Comparison of ENCODE assay signal across 23 cellular contexts in genomic region chr11:132997396-132997795, GRCh38.
"Had no signal": no experiment of that assay in that cellular context is flagged by ENCODE, and none has a peak within 500 bp of the region (broad histone marks: within the 10 kb centered on the region; RNA-seq: fewer than 3 reads in every experiment).

No MANE protein-coding gene starts in this region.

- H3K4me3 ChIP-seq: colonic mucosa, coronary artery, dorsolateral prefrontal cortex, esophagus muscularis mucosa, esophagus squamous epithelium, gastrocnemius medialis, gastroesophageal sphincter, heart left ventricle, heart right ventricle had no signal

- ATAC-seq: effector memory CD8-positive, alpha-beta T cell; esophagus mucosa; foreskin keratinocyte; gastrocnemius medialis; gastroesophageal sphincter; heart left ventricle; heart right ventricle had no signal

- H3K27me3 ChIP-seq: colonic mucosa, foreskin keratinocyte had no signal

- H3K9me3 ChIP-seq: colonic mucosa, esophagus muscularis mucosa, esophagus squamous epithelium, gastrocnemius medialis, gastroesophageal sphincter, heart left ventricle, heart right ventricle had no signal

- DNase-seq: colonic mucosa; cortex of kidney; dermis blood vessel endothelial cell; effector CD4-positive, alpha-beta T cell; effector memory CD4-positive, alpha-beta T cell; effector memory CD8-positive, alpha-beta T cell; endodermal cell; erythroblast; esophagus squamous epithelium; foreskin fibroblast; foreskin keratinocyte; foreskin melanocyte; gastrocnemius medialis; glutamatergic neuron; head of caudate nucleus; heart left ventricle; heart right ventricle had no signal

- H3K4me1 ChIP-seq: colonic mucosa, esophagus squamous epithelium, foreskin keratinocyte, gastrocnemius medialis had no signal

- H3K27ac ChIP-seq: colonic mucosa, coronary artery, epithelial cell of prostate, esophagus muscularis mucosa, esophagus squamous epithelium, foreskin keratinocyte, gastrocnemius medialis, gastroesophageal sphincter, heart left ventricle, heart right ventricle had no signal

- H3K36me3 ChIP-seq: colonic mucosa, esophagus muscularis mucosa, esophagus squamous epithelium, gastrocnemius medialis, gastroesophageal sphincter, heart left ventricle, heart right ventricle had no signal
